In genomic region chr12:12364787-12365441, GRCh38 we compare ENCODE assay signal across 14 cellular contexts.
"Had no signal": no experiment of that assay in that cellular context is flagged by ENCODE, and none has a peak within 500 bp of the region (broad histone marks: within the 10 kb centered on the region; RNA-seq: fewer than 3 reads in every experiment).

No MANE protein-coding gene starts in this region.

- H3K27me3 Mint-ChIP-seq: activated B cell treated with CpG ODN at 0.5 μM for 24 hours; brain; stimulated activated naive CD8-positive, alpha-beta T cell treated with anti-CD3 and anti-CD28 coated beads, Interleukin-15, amount 100 ng/mL, for 72 hours had no signal

- H3K27ac ChIP-seq: sigmoid colon, upper lobe of right lung had no signal

- ATAC-seq: activated naive CD4-positive, alpha-beta T cell treated with anti-CD3 and anti-CD28 coated beads, Interleukin-2, amount 50 U/mL, for 72 hours; upper lobe of right lung had no signal

- H3K9me3 Mint-ChIP-seq: activated B cell treated with CpG ODN at 0.5 μM for 24 hours; activated naive CD4-positive, alpha-beta T cell treated with anti-CD3 and anti-CD28 coated beads, Interleukin-2, amount 50 U/mL, for 72 hours; brain; neural crest cell; stimulated activated naive CD8-positive, alpha-beta T cell treated with anti-CD3 and anti-CD28 coated beads, Interleukin-15, amount 100 ng/mL, for 72 hours had no signal

- FAIRE-seq: kidney, pancreas had no signal

- H3K9me3 ChIP-seq: pancreas, sigmoid colon, spleen, thoracic aorta, upper lobe of right lung had no signal

- DNase-seq: activated B cell treated with CpG ODN at 0.5 μM for 24 hours; activated CD4-positive, alpha-beta T cell treated with anti-CD3 and anti-CD28 coated beads for 48 hours; activated effector memory CD4-positive, alpha-beta T cell treated with Interleukin-2 at 50 U/mL for 16 hours; cerebellar nuclear complex; kidney; pancreas; sigmoid colon; spleen; stimulated activated naive CD8-positive, alpha-beta T cell treated with anti-CD3 and anti-CD28 coated beads, Interleukin-15, amount 100 ng/mL, for 72 hours; upper lobe of right lung had no signal

- H3K27ac Mint-ChIP-seq: activated B cell treated with CpG ODN at 0.5 μM for 24 hours had no signal

- H3K4me3 Mint-ChIP-seq: activated B cell treated with CpG ODN at 0.5 μM for 24 hours, neural crest cell had no signal
